9 cellular contexts compared by ENCODE assay signal in genomic region chrX:103630171-103630511, GRCh38. TPM values are rescaled to one million over a fixed set of nuclear protein-coding genes. Genes with fewer than 3 reads are reported as not detected.
DNase-seq lines count a peak whose midpoint lies in the region; ATAC-seq and TF ChIP-seq lines count a peak whose summit lies in the region.
"Had no signal": no experiment of that assay in that cellular context is flagged by ENCODE, and none has a peak within 500 bp of the region (broad histone marks: within the 10 kb centered on the region; RNA-seq: fewer than 3 reads in every experiment).

No MANE protein-coding gene starts in this region.

- H3K4me1 ChIP-seq in Karpas-422 (ENCODE audit: low read length): peaks cover 9% of the 10 kb centered on the region
- H3K4me1 ChIP-seq in ectodermal cell (ENCODE audit: control insufficient read depth, insufficient read depth, low read length): no peaks in the 10 kb centered on the region

- H3K4me2 ChIP-seq in Karpas-422 (ENCODE audit: low read depth, low read length, poor library complexity, severe bottlenecking) (peak overlapping the region; percentile 86), neural cell (ENCODE audit: low read length) (peak overlapping the region; percentile 59)

- H3K36me3 Mint-ChIP-seq in CD14-positive monocyte: no peaks in the 10 kb centered on the region

- H3K4me3 ChIP-seq in Karpas-422 (ENCODE audit: low read length) (peak overlapping the region; percentile 79; the same call in 1 of the 2 replicates), ectodermal cell (ENCODE audit: insufficient read depth, low read depth, low read length) (peak overlapping the region; percentile 66), neural cell (ENCODE audit: low read length) (peak overlapping the region; percentile 76)

- peak overlapping the region; percentile 75 for H3K9ac ChIP-seq in Karpas-422 (ENCODE audit: low read length)
- H3K9ac ChIP-seq in neural cell (ENCODE audit: low read length): peak overlapping the region; percentile 92

- no peaks in the 10 kb centered on the region for H3F3A ChIP-seq in neural cell (ENCODE audit: insufficient read depth, low read length, poor library complexity, severe bottlenecking)

- no peak for TF ChIP-seq CTCF in CD14-positive monocyte (IDR thresholded peaks at IDR 0.05)
- TF ChIP-seq CTCF in neural cell (IDR thresholded peaks at IDR 0.05; ENCODE audit: poor library complexity, severe bottlenecking): peak; percentile 18

- no peak for TF ChIP-seq EP300 in neural cell (conservative IDR thresholded peaks at IDR 0.05; ENCODE audit: poor library complexity, severe bottlenecking)

- no peaks in the 10 kb centered on the region for H3K36me3 ChIP-seq in Karpas-422 (ENCODE audit: insufficient read depth, low read length)
- no peaks in the 10 kb centered on the region for H3K36me3 ChIP-seq in ectodermal cell (ENCODE audit: control insufficient read depth, insufficient read depth, low read length)
- H3K36me3 ChIP-seq in neural cell (ENCODE audit: insufficient read depth, low read length): no peaks in the 10 kb centered on the region

- ATAC-seq in GM21737 (IDR thresholded peaks at IDR 0.05; ENCODE audit: unreplicated experiment): no peak

- H3K27me3 ChIP-seq in Karpas-422 (ENCODE audit: low read length): no peaks in the 10 kb centered on the region
- H3K27me3 ChIP-seq in ectodermal cell (ENCODE audit: control insufficient read depth, insufficient read depth, low read length, poor library complexity, severe bottlenecking): no peaks in the 10 kb centered on the region
- H3K27me3 ChIP-seq in neural cell (ENCODE audit: insufficient read depth, low read depth, low read length): no peaks in the 10 kb centered on the region

- peaks cover 14% of the 10 kb centered on the region for H3K4me1 Mint-ChIP-seq in CD14-positive monocyte

- 29 to 36% methylated on average over 6 of the region's 6 CpGs for WGBS in ectodermal cell, 2 experiments

- H3K27ac Mint-ChIP-seq in CD14-positive monocyte: peak overlapping the region in 1 of 7 donors; percentile 81

- H3K9me3 Mint-ChIP-seq in CD14-positive monocyte: peaks cover 0 to 2% (median 0%) of the 10 kb centered on the region in 7 donors

- intact Hi-C loops in CD14-positive monocyte (cut with micrococcal nuclease): no loop called here

- H3K27ac ChIP-seq in Karpas-422 (ENCODE audit: low read length) (no peak overlapping the region), ectodermal cell (ENCODE audit: insufficient read depth, low read depth, low read length, poor library complexity, severe bottlenecking) (peak overlapping the region; percentile 80), neural cell (ENCODE audit: low read length) (peak overlapping the region; percentile 96)

- H3K9me2 ChIP-seq in Karpas-422 (replicated peaks; ENCODE audit: insufficient read depth, low read length) (no peaks in the 10 kb centered on the region), neural cell (ENCODE audit: insufficient read depth, low read length) (no peaks in the 10 kb centered on the region)

- no peaks in the 10 kb centered on the region for H3K79me2 ChIP-seq in Karpas-422 (ENCODE audit: low read length)
- peaks cover 6% of the 10 kb centered on the region for H3K79me2 ChIP-seq in neural cell (replicated peaks; ENCODE audit: insufficient read depth, low read length)

- H2AFZ ChIP-seq in Karpas-422 (ENCODE audit: low read length): no peak overlapping the region
- no peak overlapping the region for H2AFZ ChIP-seq in neural cell (ENCODE audit: low read depth, low read length)

- TF ChIP-seq RAD21 in neural cell (conservative IDR thresholded peaks at IDR 0.05): no peak

- H3K27me3 Mint-ChIP-seq in CD14-positive monocyte (ENCODE audit: low read depth in 3 of 3): peaks cover 0 to 4% (median 0%) of the 10 kb centered on the region in 3 donors

- H3K4me3 Mint-ChIP-seq in CD14-positive monocyte: peak overlapping the region; percentile 90 to 94

- DNase-seq in CD14-positive monocyte (ENCODE audit: low spot score) (no peak), Karpas-422 (no peak), COLO668 (lab: John Stamatoyannopoulos, UW; ENCODE audit: unreplicated experiment) (no peak), NCI-H2081 (lab: John Stamatoyannopoulos, UW) (no peak), NCI-H146 (lab: John Stamatoyannopoulos, UW) (no peak)
- DNase-seq: activated CD4-positive, CD25-positive, alpha-beta regulatory T cell had no signal

- H3K9me3 ChIP-seq in Karpas-422 (ENCODE audit: low read length) (no peaks in the 10 kb centered on the region), ectodermal cell (ENCODE audit: control insufficient read depth, low read length) (no peaks in the 10 kb centered on the region), neural cell (ENCODE audit: low read length) (no peaks in the 10 kb centered on the region)

- H4K20me1 ChIP-seq in Karpas-422 (ENCODE audit: insufficient read depth, low read depth, low read length): no peaks in the 10 kb centered on the region
- H4K20me1 ChIP-seq in neural cell (ENCODE audit: insufficient read depth): no peaks in the 10 kb centered on the region

TF ChIP-seq in neural cell, 6 proteins besides CTCF, POLR2A, EP300 and RAD21:
- no peak for TF ChIP-seq MXI1 (conservative IDR thresholded peaks at IDR 0.05; ENCODE audit: poor library complexity, severe bottlenecking)
- TF ChIP-seq REST (IDR thresholded peaks at IDR 0.05; ENCODE audit: borderline replicate concordance): no peak
- no peak for TF ChIP-seq POLR2AphosphoS5 (IDR thresholded peaks at IDR 0.05)
- no peak for TF ChIP-seq TAF1 (IDR thresholded peaks at IDR 0.05; ENCODE audit: low read depth)
- TF ChIP-seq SMC3 (conservative IDR thresholded peaks at IDR 0.05; ENCODE audit: poor library complexity): no peak

RNA-seq across cellular contexts. Expression of gene TCEAL1, which starts 1.4 kb away (rescaled TPM):
- 10 to 100 TPM in 1 of 2 donors, 1 to 10 TPM in 1; 5.5 to 11.4 TPM for polyA plus RNA-seq in CD14-positive monocyte
- 22.1 and 34.2 TPM in 2 replicates for total RNA-seq in Karpas-422 (2014; rRNA removed; shearing (Covaris generic); ENCODE audit: low replicate concordance)
- 8.5 TPM for polyA plus RNA-seq in ectodermal cell (2013, experiment 1 of 4)
- polyA plus RNA-seq in ectodermal cell (2013, experiment 2 of 4): 8.5 TPM
- 11.2 TPM for polyA plus RNA-seq in ectodermal cell (2013, experiment 3 of 4)
- polyA plus RNA-seq in ectodermal cell (2013, experiment 4 of 4): 12.0 TPM
- 89.4 and 101 TPM in 2 replicates for polyA plus RNA-seq in neural cell
- 33.8 and 35.1 TPM in 2 replicates for polyA minus RNA-seq in neural cell

RNA-seq across cellular contexts. Expression of gene TCEAL3, which starts 22.4 kb away (rescaled TPM):
- polyA plus RNA-seq in CD14-positive monocyte (1 to 10 TPM; 1.8 to 2.1 TPM), neural cell (38.2 and 42.5 TPM in 2 replicates)
- 1.8 and 6.9 TPM in 2 replicates for total RNA-seq in Karpas-422 (2014; rRNA removed; shearing (Covaris generic); ENCODE audit: low replicate concordance)
- polyA plus RNA-seq in ectodermal cell (2013, experiment 1 of 4): 17.2 TPM
- polyA plus RNA-seq in ectodermal cell (2013, experiment 2 of 4): 16.4 TPM
- 10.9 TPM for polyA plus RNA-seq in ectodermal cell (2013, experiment 3 of 4)
- polyA plus RNA-seq in ectodermal cell (2013, experiment 4 of 4): 12.8 TPM
- polyA minus RNA-seq in neural cell: 11.0 and 15.4 TPM in 2 replicates

RNA-seq across cellular contexts. Expression of gene TCEAL4, which starts 44.8 kb away (rescaled TPM):
- 10 to 100 TPM in 1 of 2 donors, 1 to 10 TPM in 1; 8.5 to 10.7 TPM for polyA plus RNA-seq in CD14-positive monocyte
- 19.8 and 35.4 TPM in 2 replicates for total RNA-seq in Karpas-422 (2014; rRNA removed; shearing (Covaris generic); ENCODE audit: low replicate concordance)
- 60.8 TPM for polyA plus RNA-seq in ectodermal cell (2013, experiment 1 of 4)
- 57.2 TPM for polyA plus RNA-seq in ectodermal cell (2013, experiment 2 of 4)
- polyA plus RNA-seq in ectodermal cell (2013, experiment 3 of 4): 52.1 TPM
- polyA plus RNA-seq in ectodermal cell (2013, experiment 4 of 4): 58.0 TPM
- 121 and 130 TPM in 2 replicates for polyA plus RNA-seq in neural cell
- polyA minus RNA-seq in neural cell: 59.4 and 74.6 TPM in 2 replicates

RNA-seq across cellular contexts. Expression of gene MORF4L2, which starts 56.4 kb away (rescaled TPM):
- polyA plus RNA-seq in CD14-positive monocyte (10 to 100 TPM; 83.5 to 83.9 TPM), neural cell (1,340 and 1,433 TPM in 2 replicates)
- total RNA-seq in Karpas-422 (2014; rRNA removed; shearing (Covaris generic); ENCODE audit: low replicate concordance): 83.4 and 90.4 TPM in 2 replicates
- polyA plus RNA-seq in ectodermal cell (2013, experiment 1 of 4): 400 TPM
- polyA plus RNA-seq in ectodermal cell (2013, experiment 2 of 4): 405 TPM
- polyA plus RNA-seq in ectodermal cell (2013, experiment 3 of 4): 323 TPM
- 347 TPM for polyA plus RNA-seq in ectodermal cell (2013, experiment 4 of 4)
- 568 and 684 TPM in 2 replicates for polyA minus RNA-seq in neural cell

Comparison
In these comparisons a context has a peak if more than half of its experiments do, and no peak if none do; other contexts are left out.
1. RNA of gene TCEAL3, which starts 22.4 kb away (polyA plus RNA-seq): 38.2 to 42.5 TPM in neural cell; 1.8 to 2.1 TPM in CD14-positive monocyte; every median in the first group is over 10 times any median in the second.
2. RNA of gene TCEAL4, which starts 44.8 kb away (polyA plus RNA-seq): 121 to 130 TPM in neural cell; 8.5 to 10.7 TPM in CD14-positive monocyte; every median in the first group is over 10 times any median in the second.
3. Peak in every context shown above with its lines, with median percentiles within 50 percentile points of each other: H3K4me3 ChIP-seq.